In genomic region chrX:130055103-130055502, GRCh38 we compare ENCODE assay signal across 13 cellular contexts. TPM values are rescaled to one million over a fixed set of nuclear protein-coding genes. Genes with fewer than 3 reads are reported as not detected.
DNase-seq lines count a peak whose midpoint lies in the region; ATAC-seq and TF ChIP-seq lines count a peak whose summit lies in the region.
"Had no signal": no experiment of that assay in that cellular context is flagged by ENCODE, and none has a peak within 500 bp of the region (broad histone marks: within the 10 kb centered on the region; RNA-seq: fewer than 3 reads in every experiment).

No MANE protein-coding gene starts in this region.

- H3K4me2 ChIP-seq in neuronal stem cell (ENCODE audit: insufficient read depth, low read length, poor library complexity, severe bottlenecking) = no peak overlapping the region

- no peak overlapping the region for H3K4ac ChIP-seq in neuronal stem cell (ENCODE audit: low read length)

- no peak for DNase-seq in coronary artery (ENCODE audit: low spot score)
- peak; percentile 26 for DNase-seq in left kidney (ENCODE audit: low read depth, low spot score)
- DNase-seq in ureter (ENCODE audit: low spot score) = peak; percentile 46
- DNase-seq in neuronal stem cell (ENCODE audit: low spot score) = no peak
- no peak for DNase-seq in NCI-H1436 treated with DMSO at 0.1 percent for 48 hours (lab: John Stamatoyannopoulos, UW)
- DNase-seq in DMS79 (lab: John Stamatoyannopoulos, UW) = no peak
- DNase-seq: NCI-H1092, NCI-H510A treated with DMSO at 0.1 percent for 48 hours, right lobe of liver, T1000 had no signal

- no peak overlapping the region for H4K91ac ChIP-seq in neuronal stem cell (ENCODE audit: low read depth, low read length, poor library complexity)

- no peak for ATAC-seq in GM21360 (IDR thresholded peaks at IDR 0.05; ENCODE audit: unreplicated experiment)
- ATAC-seq: right lobe of liver had no signal

- no peak overlapping the region for H2BK5ac ChIP-seq in neuronal stem cell (ENCODE audit: low read length)

- peaks cover 36% of the 10 kb centered on the region for H3K27me3 ChIP-seq in HUES6 (ENCODE audit: control insufficient read depth, insufficient read depth, low read length)
- H3K27me3 ChIP-seq in neuronal stem cell (ENCODE audit: control insufficient read depth in 3 of 3, insufficient read depth in 3 of 3, low read depth in 1 of 3, low read length in 3 of 3) = peaks cover 0 to 8% (median 0%) of the 10 kb centered on the region in 3 experiments
- H3K27me3 ChIP-seq: right lobe of liver had no signal

- no peak overlapping the region for H2BK120ac ChIP-seq in neuronal stem cell (ENCODE audit: low read depth, low read length)

- H3K23ac ChIP-seq in neuronal stem cell (ENCODE audit: low read depth, low read length, poor library complexity) = no peak overlapping the region

- no peak overlapping the region for H4K8ac ChIP-seq in neuronal stem cell (ENCODE audit: low read depth, low read length)

- H3K9ac ChIP-seq in HUES6 (ENCODE audit: low read length) (peak overlapping the region; percentile 23), neuronal stem cell (ENCODE audit: low read depth, low read length, poor library complexity) (no peak overlapping the region)

- TF ChIP-seq CTCF in coronary artery (IDR thresholded peaks at IDR 0.05) = no peak

- H3K36me3 ChIP-seq in HUES6 (ENCODE audit: control insufficient read depth, insufficient read depth, low read length) = peaks cover 21% of the 10 kb centered on the region; the same call in 1 of the 2 replicates
- peaks cover 21 to 58% of the 10 kb centered on the region in 2 donors for H3K36me3 ChIP-seq in neuronal stem cell (replicated peaks in 1 of 2; ENCODE audit: control insufficient read depth in 2 of 2, insufficient read depth in 2 of 2, low read length in 2 of 2)

- H3K79me1 ChIP-seq in neuronal stem cell (ENCODE audit: low read depth, low read length) = peaks cover 3% of the 10 kb centered on the region

- H2BK15ac ChIP-seq in neuronal stem cell (ENCODE audit: low read length) = no peak overlapping the region

- H3K9me3 ChIP-seq in HUES6 (ENCODE audit: control insufficient read depth, insufficient read depth, low read depth, low read length) (no peaks in the 10 kb centered on the region), neuronal stem cell (replicated peaks in 1 of 2; ENCODE audit: control insufficient read depth in 2 of 2, insufficient read depth in 1 of 2, low read depth in 1 of 2, low read length in 2 of 2) (peaks cover 0 to 1% of the 10 kb centered on the region in 2 donors)
- H3K9me3 ChIP-seq: right lobe of liver, thoracic aorta had no signal

- H3K4me3 ChIP-seq in HUES6 (ENCODE audit: low read depth, low read length) = no peak overlapping the region
- H3K4me3 ChIP-seq in coronary artery = no peak overlapping the region
- H3K4me3 ChIP-seq in neuronal stem cell (ENCODE audit: low read length in 2 of 2) = no peak overlapping the region
- H3K4me3 ChIP-seq: right lobe of liver, thoracic aorta had no signal

- no peak overlapping the region for H2AFZ ChIP-seq in neuronal stem cell (ENCODE audit: low read length)

- no peak overlapping the region for H2BK12ac ChIP-seq in neuronal stem cell (ENCODE audit: low read length)

- H2AK5ac ChIP-seq in neuronal stem cell (ENCODE audit: low read depth, low read length) = no peak overlapping the region

- no peak overlapping the region for H3K27ac ChIP-seq in HUES6 (ENCODE audit: low read depth, low read length)
- H3K27ac ChIP-seq in coronary artery = peak overlapping the region; percentile 10 to 71
- H3K27ac ChIP-seq in neuronal stem cell (replicated peaks; ENCODE audit: low read length) = no peak overlapping the region
- H3K27ac ChIP-seq: right lobe of liver had no signal

- no peak overlapping the region for H3K14ac ChIP-seq in neuronal stem cell (ENCODE audit: low read length)

- WGBS in neuronal stem cell (ENCODE audit: extremely low coverage in 2 of 2, insufficient read length in 2 of 2, insufficient replicate concordance in 1 of 2), 2 donors = no CpG with 5 or more reads among the region's 11 CpGs

- peaks cover 22% of the 10 kb centered on the region for H3K4me1 ChIP-seq in HUES6 (ENCODE audit: control insufficient read depth, insufficient read depth, low read length)
- H3K4me1 ChIP-seq in neuronal stem cell (ENCODE audit: control insufficient read depth in 2 of 2, insufficient read depth in 1 of 2, low read depth in 1 of 2, low read length in 2 of 2) = peaks cover 0 to 7% of the 10 kb centered on the region in 2 donors
- H3K4me1 ChIP-seq: right lobe of liver had no signal

- no peak overlapping the region for H3K18ac ChIP-seq in neuronal stem cell (ENCODE audit: low read length)

RNA-seq across cellular contexts. Expression of gene ELF4, which starts 55.2 kb away (rescaled TPM):
- total RNA-seq in ureter = 28.7 TPM
- 0.06 TPM for polyA plus RNA-seq in neuronal stem cell (2013, experiment 1 of 2)
- 0.08 TPM for polyA plus RNA-seq in neuronal stem cell (2013, experiment 2 of 2)

Comparison
In these comparisons a context has a peak if more than half of its experiments do, and no peak if none do; other contexts are left out.
1. H3K27ac ChIP-seq: peak in coronary artery (2 of 2); none in HUES6 (single experiment) and neuronal stem cell (single experiment).
2. DNase-seq: peak in left kidney (single experiment) and ureter (single experiment); none in coronary artery (single experiment), neuronal stem cell (single experiment), NCI-H1436 treated with DMSO at 0.1 percent for 48 hours (single experiment) and DMS79 (single experiment).